ENCODE assay signal across 8 cellular contexts in the genomic region with DNA sequence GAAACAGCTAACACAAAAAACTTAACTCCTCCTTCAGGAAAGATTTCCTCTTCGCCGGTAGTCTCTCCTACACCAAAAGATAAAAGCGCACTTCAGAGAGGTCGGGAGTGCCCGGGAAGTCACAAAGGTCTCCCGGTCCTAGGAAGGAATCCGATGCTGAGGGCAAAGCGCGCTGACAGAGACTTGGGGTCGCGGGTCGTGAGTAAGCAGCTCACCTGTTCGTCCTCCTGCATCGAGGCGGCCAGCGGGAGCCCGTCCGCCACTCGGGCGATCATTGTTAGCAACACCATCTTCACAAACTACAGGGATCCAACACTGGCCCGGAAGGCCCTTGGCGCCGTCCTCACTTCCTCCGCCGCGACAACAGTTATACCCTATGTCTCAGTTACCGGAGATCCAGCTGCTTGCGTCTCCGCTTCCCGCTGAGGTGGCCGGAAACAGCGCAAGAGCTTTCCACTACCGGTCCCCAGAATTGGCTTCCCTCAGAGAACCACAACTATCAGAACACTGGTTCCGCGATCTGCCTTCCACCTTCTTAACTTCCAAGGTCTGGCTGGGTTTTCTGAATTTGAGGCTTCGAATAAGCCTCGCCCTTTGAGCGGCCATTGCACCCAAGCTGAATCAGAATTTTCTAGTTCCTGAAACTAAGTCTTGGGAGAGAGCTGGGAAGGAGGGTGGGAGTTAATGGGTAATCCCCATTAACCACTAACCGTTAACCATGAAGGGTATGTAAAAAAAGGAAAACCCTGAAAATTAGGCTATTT. TPM values are rescaled to one million over a fixed set of nuclear protein-coding genes. Genes with fewer than 3 reads are reported as not detected.
DNase-seq lines count a peak whose midpoint lies in the region; ATAC-seq and TF ChIP-seq lines count a peak whose summit lies in the region.

TSS of gene SEC22B (minus strand) at position 429 of the 764 bp plus-strand sequence. CDS start at position 290, 139 bp downstream.

- H3K36me3 ChIP-seq in BLaER1, result no peaks in the 10 kb centered on the region
- no peaks in the 10 kb centered on the region for H3K36me3 ChIP-seq in colonic mucosa

- 0 out of 2 replicates have a peak, but pooled peaks cover 4% of the 10 kb centered on the region for H3K9me3 ChIP-seq in BLaER1
- H3K9me3 ChIP-seq in colonic mucosa, result no peaks in the 10 kb centered on the region

- H3K9ac ChIP-seq in BLaER1 (peak within 1 kb of the TSS; percentile 87), colonic mucosa (ENCODE audit: low read depth in 2 of 2, low read length in 2 of 2) (peak within 1 kb of the TSS; percentile 81 to 88)

- H3K4me3 ChIP-seq in BLaER1 (peak within 1 kb of the TSS; percentile 84), colonic mucosa (peak within 1 kb of the TSS; percentile 66)

- DNase-seq in NCI-H526 (lab: John Stamatoyannopoulos, UW), result peak; percentile 96 to 98
- DNase-seq in activated CD4-positive, alpha-beta T cell treated with anti-CD3 and anti-CD28 coated beads for 48 hours, result peak; percentile 92
- DNase-seq in colonic mucosa, result peak; percentile 92
- DNase-seq in left colon, result peak; percentile 87 to 92
- peak; percentile 62 to 78 for DNase-seq in stimulated activated CD4-positive, alpha-beta T cell treated with anti-CD3 and anti-CD28 coated beads, Interleukin-1b, Interleukin-23, amount 100 ng/mL, for 4 hours (ENCODE audit: low read depth in 2 of 2)

- H3K27me3 ChIP-seq in BLaER1 (no peaks in the 10 kb centered on the region), colonic mucosa (no peaks in the 10 kb centered on the region)

- ATAC-seq in GM19328 (IDR thresholded peaks at IDR 0.05; ENCODE audit: unreplicated experiment) (peak; percentile 98), HG03469 (IDR thresholded peaks at IDR 0.05; ENCODE audit: unreplicated experiment) (peak; percentile 88), left colon (peak; percentile 94)

- no peak for TF ChIP-seq CTCF in colonic mucosa (IDR thresholded peaks at IDR 0.05)

- intact Hi-C loops in colonic mucosa (cut with DNase I), result no loop called here
- intact Hi-C loops in left colon (cut with DNase I, micrococcal nuclease), result no loop called here

- H3K27ac ChIP-seq in BLaER1 (peak within 1 kb of the TSS; percentile 89), colonic mucosa (peak within 1 kb of the TSS; percentile 91)

- peak within 1 kb of the TSS; percentile 62 for H3K4me2 ChIP-seq in BLaER1

- no peaks in the 10 kb centered on the region for H4K20me1 ChIP-seq in BLaER1

- H3K4me1 ChIP-seq in BLaER1 (peaks cover 5% of the 10 kb centered on the region; the same call in 1 of the 2 replicates), colonic mucosa (peaks cover 4% of the 10 kb centered on the region)

RNA-seq across cellular contexts. Expression of gene SEC22B, which starts in this region (rescaled TPM):
- 10 to 100 TPM; 26.3 to 29.3 TPM for total RNA-seq in colonic mucosa
- total RNA-seq in left colon, result 10 to 100 TPM; 24.2 to 28.1 TPM

Comparison
In these comparisons a context has a peak if more than half of its experiments do, and no peak if none do; other contexts are left out.
1. Peak in every context shown above with its lines: DNase-seq, ATAC-seq, H3K4me3 ChIP-seq and H3K27ac ChIP-seq.